Comparison of ENCODE assay signal across 41 cellular contexts in the genomic region with DNA sequence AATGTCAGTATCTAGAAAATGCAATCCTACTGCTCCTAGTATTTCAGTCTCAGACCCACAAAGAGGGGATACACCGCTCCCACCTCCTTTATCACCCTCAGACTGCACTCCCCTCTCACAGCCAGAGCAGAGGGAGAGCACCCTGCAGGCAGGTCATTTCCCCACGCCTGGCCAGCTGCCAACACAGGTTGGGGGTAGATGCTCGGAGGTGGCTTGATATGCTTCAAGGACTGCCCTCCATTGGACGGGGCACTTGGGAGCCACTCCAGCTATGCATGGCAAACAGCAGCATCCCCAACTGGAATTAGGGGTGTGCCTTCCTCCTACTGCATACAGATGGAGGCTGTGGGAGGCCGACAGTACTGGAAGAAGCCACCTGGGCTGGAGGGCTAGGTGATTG. TPM values are rescaled to one million over a fixed set of nuclear protein-coding genes. Genes with fewer than 3 reads are reported as not detected.
"Had no signal": no experiment of that assay in that cellular context is flagged by ENCODE, and none has a peak within 500 bp of the region (broad histone marks: within the 10 kb centered on the region; RNA-seq: fewer than 3 reads in every experiment).

No MANE protein-coding gene starts in this region.

- H3K9me3 ChIP-seq: adrenal gland, ascending aorta, body of pancreas, breast epithelium had no signal

- H3K27ac Mint-ChIP-seq: activated naive CD4-positive, alpha-beta T cell treated with anti-CD3 and anti-CD28 coated beads for 36 hours; activated naive CD4-positive, alpha-beta T cell treated with anti-CD3 and anti-CD28 coated beads, Interleukin-2, amount 10 ng/mL, durations not matched to agents 7 days and 5 days; activated naive CD4-positive, alpha-beta T cell treated with anti-CD3 and anti-CD28 coated beads, Interleukin-2, amount 50 U/mL, for 24 hours; activated naive CD4-positive, alpha-beta T cell treated with anti-CD3 and anti-CD28 coated beads, Interleukin-2, amount 50 U/mL, for 72 hours; activated naive CD8-positive, alpha-beta T cell; activated naive CD8-positive, alpha-beta T cell treated with anti-CD3 and anti-CD28 coated beads for 36 hours; activated naive CD8-positive, alpha-beta T cell treated with anti-CD3 and anti-CD28 coated beads, Interleukin-2, amount 10 ng/mL, durations not matched to agents 7 days and 5 days; activated naive CD8-positive, alpha-beta T cell treated with anti-CD3 and anti-CD28 coated beads, Interleukin-2, amount 50 U/mL, for 24 hours; activated T-cell treated with anti-CD3 and anti-CD28 coated beads, Interleukin-2, amount 50 U/mL, for 24 hours; activated T-cell treated with anti-CD3 and anti-CD28 coated beads, Interleukin-2, amount 50 U/mL, for 72 hours; activated T-helper 1 cell treated with anti-CD3 and anti-CD28 coated beads, Interleukin-12 subunit alpha, Interleukin-12 subunit beta, Interleukin-2, Interleukin-4 antibody, amounts not matched to agents 30 ng/mL and 10 ng/mL and 1 ng/mL, durations not matched to agents 14 hours and 24 hours and 36 hours; activated T-helper 17 cell treated with anti-CD3 and anti-CD28 coated beads, Interleukin-2, amount 50 U/mL, for 72 hours; activated T-helper 2 cell treated with anti-CD3 and anti-CD28 coated beads, Interferon-gamma antibody, Interleukin-2, Interleukin-4, amounts not matched to agents 10 μg/mL and 5 μg/mL and 100 μg/mL, durations not matched to agents 14 hours and 24 hours and 36 hours; brain had no signal

- H3K27ac ChIP-seq: adrenal gland, ascending aorta, body of pancreas, brain microvascular endothelial cell, breast epithelium, cardiac muscle cell had no signal

- ATAC-seq: activated naive CD4-positive, alpha-beta T cell treated with anti-CD3 and anti-CD28 coated beads, Interleukin-2, amount 50 U/mL, for 72 hours; activated naive CD8-positive, alpha-beta T cell treated with anti-CD3 and anti-CD28 coated beads, Interleukin-2, amount 50 U/mL, for 24 hours; activated T-cell treated with anti-CD3 and anti-CD28 coated beads, Interleukin-2, amount 50 U/mL, for 4 hours; activated T-cell treated with anti-CD3 and anti-CD28 coated beads, Interleukin-2, amount 50 U/mL, for 72 hours; activated T-helper 17 cell treated with anti-CD3 and anti-CD28 coated beads, Interleukin-2, amount 50 U/mL, for 72 hours; body of pancreas had no signal

- H3K36me3 Mint-ChIP-seq: activated naive CD4-positive, alpha-beta T cell treated with anti-CD3 and anti-CD28 coated beads, Interleukin-2, amount 10 ng/mL, durations not matched to agents 7 days and 5 days; activated naive CD4-positive, alpha-beta T cell treated with anti-CD3 and anti-CD28 coated beads, Interleukin-2, amount 50 U/mL, for 24 hours; activated naive CD4-positive, alpha-beta T cell treated with anti-CD3 and anti-CD28 coated beads, Interleukin-2, amount 50 U/mL, for 72 hours; activated naive CD8-positive, alpha-beta T cell; activated naive CD8-positive, alpha-beta T cell treated with anti-CD3 and anti-CD28 coated beads for 36 hours; activated naive CD8-positive, alpha-beta T cell treated with anti-CD3 and anti-CD28 coated beads, Interleukin-2, amount 10 ng/mL, durations not matched to agents 7 days and 5 days; brain had no signal

- H3K4me3 ChIP-seq: adrenal gland, ascending aorta, body of pancreas, breast epithelium, cardiac muscle cell had no signal

- H3K4me1 Mint-ChIP-seq: activated naive CD4-positive, alpha-beta T cell treated with anti-CD3 and anti-CD28 coated beads, Interleukin-2, amount 10 ng/mL, durations not matched to agents 7 days and 5 days; activated naive CD4-positive, alpha-beta T cell treated with anti-CD3 and anti-CD28 coated beads, Interleukin-2, amount 50 U/mL, for 24 hours; activated naive CD8-positive, alpha-beta T cell treated with anti-CD3 and anti-CD28 coated beads for 36 hours; activated naive CD8-positive, alpha-beta T cell treated with anti-CD3 and anti-CD28 coated beads, Interleukin-2, amount 10 ng/mL, durations not matched to agents 7 days and 5 days; activated naive CD8-positive, alpha-beta T cell treated with anti-CD3 and anti-CD28 coated beads, Interleukin-2, amount 50 U/mL, for 24 hours; activated T-helper 17 cell treated with anti-CD3 and anti-CD28 coated beads, Interleukin-2, amount 50 U/mL, for 72 hours; central memory CD8-positive, alpha-beta T cell had no signal

- FAIRE-seq: astrocyte had no signal

- H3K4me3 Mint-ChIP-seq: activated naive CD4-positive, alpha-beta T cell treated with anti-CD3 and anti-CD28 coated beads for 36 hours; activated naive CD4-positive, alpha-beta T cell treated with anti-CD3 and anti-CD28 coated beads, Interleukin-2, amount 10 ng/mL, durations not matched to agents 7 days and 5 days; activated naive CD4-positive, alpha-beta T cell treated with anti-CD3 and anti-CD28 coated beads, Interleukin-2, amount 50 U/mL, for 24 hours; activated naive CD8-positive, alpha-beta T cell; activated naive CD8-positive, alpha-beta T cell treated with anti-CD3 and anti-CD28 coated beads for 36 hours; activated naive CD8-positive, alpha-beta T cell treated with anti-CD3 and anti-CD28 coated beads, Interleukin-2, amount 10 ng/mL, durations not matched to agents 7 days and 5 days; activated naive CD8-positive, alpha-beta T cell treated with anti-CD3 and anti-CD28 coated beads, Interleukin-2, amount 50 U/mL, for 24 hours; activated T-cell treated with anti-CD3 and anti-CD28 coated beads, Interleukin-2, amount 50 U/mL, for 24 hours; activated T-cell treated with anti-CD3 and anti-CD28 coated beads, Interleukin-2, amount 50 U/mL, for 4 hours; activated T-cell treated with anti-CD3 and anti-CD28 coated beads, Interleukin-2, amount 50 U/mL, for 72 hours; activated T-helper 1 cell treated with anti-CD3 and anti-CD28 coated beads, Interleukin-12 subunit alpha, Interleukin-12 subunit beta, Interleukin-2, Interleukin-4 antibody, amounts not matched to agents 30 ng/mL and 10 ng/mL and 1 ng/mL, durations not matched to agents 14 hours and 24 hours and 36 hours; activated T-helper 17 cell treated with anti-CD3 and anti-CD28 coated beads, Interleukin-2, amount 50 U/mL, for 72 hours; brain; central memory CD8-positive, alpha-beta T cell had no signal

- H3K4me1 ChIP-seq: ascending aorta, body of pancreas, breast epithelium had no signal

- H3K36me3 ChIP-seq: adrenal gland, ascending aorta, brain microvascular endothelial cell, breast epithelium, cardiac muscle cell had no signal

- H3K9me3 Mint-ChIP-seq: activated naive CD4-positive, alpha-beta T cell treated with anti-CD3 and anti-CD28 coated beads for 36 hours; activated naive CD4-positive, alpha-beta T cell treated with anti-CD3 and anti-CD28 coated beads, Interleukin-2, amount 10 ng/mL, durations not matched to agents 7 days and 5 days; activated naive CD4-positive, alpha-beta T cell treated with anti-CD3 and anti-CD28 coated beads, Interleukin-2, amount 50 U/mL, for 24 hours; activated naive CD4-positive, alpha-beta T cell treated with anti-CD3 and anti-CD28 coated beads, Interleukin-2, amount 50 U/mL, for 72 hours; activated naive CD8-positive, alpha-beta T cell treated with anti-CD3 and anti-CD28 coated beads for 36 hours; activated naive CD8-positive, alpha-beta T cell treated with anti-CD3 and anti-CD28 coated beads, Interleukin-2, amount 10 ng/mL, durations not matched to agents 7 days and 5 days; activated naive CD8-positive, alpha-beta T cell treated with anti-CD3 and anti-CD28 coated beads, Interleukin-2, amount 50 U/mL, for 24 hours; activated T-cell treated with anti-CD3 and anti-CD28 coated beads, Interleukin-2, amount 50 U/mL, for 24 hours; activated T-cell treated with anti-CD3 and anti-CD28 coated beads, Interleukin-2, amount 50 U/mL, for 4 hours; activated T-cell treated with anti-CD3 and anti-CD28 coated beads, Interleukin-2, amount 50 U/mL, for 72 hours; activated T-helper 1 cell treated with anti-CD3 and anti-CD28 coated beads, Interleukin-12 subunit alpha, Interleukin-12 subunit beta, Interleukin-2, Interleukin-4 antibody, amounts not matched to agents 30 ng/mL and 10 ng/mL and 1 ng/mL, durations not matched to agents 14 hours and 24 hours and 36 hours; activated T-helper 17 cell treated with anti-CD3 and anti-CD28 coated beads, Interleukin-2, amount 50 U/mL, for 72 hours; activated T-helper 2 cell treated with anti-CD3 and anti-CD28 coated beads, Interferon-gamma antibody, Interleukin-2, Interleukin-4, amounts not matched to agents 10 μg/mL and 5 μg/mL and 100 μg/mL, durations not matched to agents 14 hours and 24 hours and 36 hours; central memory CD8-positive, alpha-beta T cell had no signal

- H3K27me3 ChIP-seq: adrenal gland, ascending aorta, body of pancreas, breast epithelium, cardiac muscle cell had no signal

- DNase-seq: activated effector memory CD4-positive, alpha-beta T cell treated with anti-CD3 and anti-CD28 coated beads, Interleukin-2, amount 50 U/mL, for 16 hours; activated effector memory CD4-positive, alpha-beta T cell treated with Interleukin-2 at 50 U/mL for 16 hours; activated gamma-delta T cell; activated gamma-delta T cell treated with Interleukin-2 at 50 U/mL for 16 hours; activated naive CD4-positive, alpha-beta T cell; activated naive CD4-positive, alpha-beta T cell treated with anti-CD3 and anti-CD28 coated beads for 36 hours; activated naive CD4-positive, alpha-beta T cell treated with anti-CD3 and anti-CD28 coated beads, Interleukin-2, amount 10 ng/mL, durations not matched to agents 7 days and 5 days; activated naive CD4-positive, alpha-beta T cell treated with anti-CD3 and anti-CD28 coated beads, Interleukin-2, amount 50 U/mL, for 16 hours; activated naive CD4-positive, alpha-beta T cell treated with Interleukin-2 at 50 U/mL for 16 hours; activated naive CD8-positive, alpha-beta T cell treated with anti-CD3 and anti-CD28 coated beads for 36 hours; activated naive CD8-positive, alpha-beta T cell treated with anti-CD3 and anti-CD28 coated beads, Interleukin-2, amount 10 ng/mL, durations not matched to agents 7 days and 5 days; activated naive CD8-positive, alpha-beta T cell treated with anti-CD3 and anti-CD28 coated beads, Interleukin-2, amount 50 U/mL, for 24 hours; activated T-cell treated with anti-CD3 and anti-CD28 coated beads for 4 hours; activated T-cell treated with anti-CD3 and anti-CD28 coated beads, Interleukin-2, amount 50 U/mL, for 1 hour; activated T-cell treated with anti-CD3 and anti-CD28 coated beads, Interleukin-2, amount 50 U/mL, for 24 hours; activated T-cell treated with anti-CD3 and anti-CD28 coated beads, Interleukin-2, amount 50 U/mL, for 4 hours; activated T-cell treated with anti-CD3 and anti-CD28 coated beads, Interleukin-2, amount 50 U/mL, for 48 hours; activated T-cell treated with anti-CD3 and anti-CD28 coated beads, Interleukin-2, amount 50 U/mL, for 72 hours; adrenal gland; amniotic stem cell; amygdala; anterior cingulate cortex; aorta; body of pancreas; brain microvascular endothelial cell; caudate nucleus; central memory CD4-positive, alpha-beta T cell; cerebellar nuclear complex had no signal

RNA-seq across cellular contexts. Expression of a gene that starts 41.9 kb away (rescaled TPM):
- total RNA-seq: activated naive CD4-positive, alpha-beta T cell treated with anti-CD3 and anti-CD28 coated beads for 36 hours; activated naive CD4-positive, alpha-beta T cell treated with anti-CD3 and anti-CD28 coated beads, Interleukin-2, amount 50 U/mL, for 72 hours; activated naive CD8-positive, alpha-beta T cell treated with anti-CD3 and anti-CD28 coated beads, Interleukin-2, amount 10 ng/mL, durations not matched to agents 7 days and 5 days; activated T-cell treated with anti-CD3 and anti-CD28 coated beads, Interleukin-2, amount 50 U/mL, for 72 hours; activated T-helper 2 cell treated with anti-CD3 and anti-CD28 coated beads, Interferon-gamma antibody, Interleukin-2, Interleukin-4, amounts not matched to agents 10 μg/mL and 5 μg/mL and 100 μg/mL, durations not matched to agents 14 hours and 24 hours and 36 hours; ascending aorta; cardiac septum had no signal
- polyA plus RNA-seq: aorta had no signal
